ENCODE assay signal across 27 cellular contexts in genomic region chrX:150919401-150919800, GRCh38.
"Had no signal": no experiment of that assay in that cellular context is flagged by ENCODE, and none has a peak within 500 bp of the region (broad histone marks: within the 10 kb centered on the region; RNA-seq: fewer than 3 reads in every experiment).

No MANE protein-coding gene starts in this region.

- DNase-seq: activated CD4-positive, alpha-beta memory T cell treated with anti-CD3 and anti-CD28 coated beads, Interleukin-2, amount 10 ng/mL, durations not matched to agents 7 days and 5 days; activated CD4-positive, alpha-beta T cell treated with anti-CD3 and anti-CD28 coated beads for 36 hours; activated CD4-positive, alpha-beta T cell treated with anti-CD3 and anti-CD28 coated beads, Interleukin-2, amount 50 U/mL, for 1 hour; activated gamma-delta T cell; activated naive CD4-positive, alpha-beta T cell treated with anti-CD3 and anti-CD28 coated beads for 36 hours; activated T-cell treated with anti-CD3 and anti-CD28 coated beads for 4 hours; activated T-cell treated with anti-CD3 and anti-CD28 coated beads, Interleukin-2, amount 50 U/mL, for 48 hours; amygdala; brain microvascular endothelial cell; cerebellar nuclear complex; NCI-H1048; NCI-H146; NCI-H187 treated with DMSO at 0.1 percent for 48 hours; NCI-H2081 treated with DMSO at 0.1 percent for 48 hours; NCI-H446; NCI-H524; NCI-H774; NK-92 treated with Interleukin-12 subunit alpha and Interleukin-12 subunit beta, amount 100 ng/mL, for 24 hours; Peyer's patch; Right ventricle myocardium superior; T-cell; T-helper 2 cell; T1000; WERI-Rb-1 had no signal

- H3K4me3 ChIP-seq: cardiac muscle cell, K562, Peyer's patch had no signal

- ATAC-seq: activated CD4-positive, alpha-beta T cell treated with anti-CD3 and anti-CD28 coated beads for 36 hours; activated T-helper 17 cell treated with anti-CD3 and anti-CD28 coated beads, Interleukin-2, amount 50 U/mL, for 72 hours; K562; T-cell had no signal
